In the genomic region with DNA sequence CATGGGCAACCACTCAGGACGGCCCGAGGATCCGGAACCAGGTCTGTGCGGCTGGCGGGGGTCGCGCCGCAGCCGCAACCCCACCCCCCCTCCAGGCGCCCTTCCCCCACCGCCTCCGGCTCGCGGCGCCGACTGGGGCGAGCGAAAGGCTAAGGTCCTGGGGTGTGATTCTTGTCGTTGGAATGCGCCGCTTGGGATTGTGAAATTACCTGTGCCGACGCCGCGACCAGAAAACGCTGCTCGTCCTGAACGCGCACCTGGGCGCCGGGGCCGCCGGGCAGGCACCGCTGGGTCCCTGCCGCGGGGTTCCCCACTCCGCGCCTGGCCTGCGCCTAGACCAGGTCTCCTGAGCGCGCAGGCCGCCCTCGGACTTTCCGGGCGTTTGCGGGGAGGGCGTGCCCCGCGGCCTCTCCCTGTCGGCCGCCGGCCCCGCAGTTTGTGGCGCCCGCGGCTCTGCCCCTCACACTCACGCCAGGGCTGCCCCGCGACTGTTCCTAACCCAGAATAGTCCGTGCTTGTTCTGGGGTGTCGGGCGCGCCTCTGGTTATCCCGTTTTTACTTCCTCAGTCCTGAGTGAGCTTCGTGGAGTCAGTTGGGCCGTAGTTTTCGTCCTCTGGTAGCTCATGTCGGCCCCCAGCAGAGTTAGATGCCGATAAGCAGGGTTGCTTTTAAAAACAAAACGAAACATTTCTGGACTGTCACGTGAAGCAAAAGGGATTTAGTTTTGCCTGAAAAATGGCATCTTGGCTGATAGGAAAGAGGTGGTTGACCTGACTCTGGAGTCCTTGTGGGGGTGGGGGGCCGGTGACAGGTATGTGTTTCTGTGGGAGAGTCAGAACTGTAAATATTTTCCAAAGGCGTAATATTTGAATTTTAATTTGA, we compare ENCODE assay signal across 9 cellular contexts.
DNase-seq lines count a peak whose midpoint lies in the region; ATAC-seq, FAIRE-seq and TF ChIP-seq lines count a peak whose summit lies in the region.
"Had no signal": no experiment of that assay in that cellular context is flagged by ENCODE, and none has a peak within 500 bp of the region (broad histone marks: within the 10 kb centered on the region; RNA-seq: fewer than 3 reads in every experiment).

No MANE protein-coding gene starts in this region.

- peak overlapping the region; percentile 25 for H3K27ac Mint-ChIP-seq in activated T-helper 1 cell treated with anti-CD3 and anti-CD28 coated beads, Interleukin-12 subunit alpha, Interleukin-12 subunit beta, Interleukin-2, Interleukin-4 antibody, amounts not matched to agents 30 ng/mL and 10 ng/mL and 1 ng/mL, durations not matched to agents 14 hours and 24 hours and 36 hours

- H3K4me1 Mint-ChIP-seq in activated T-helper 1 cell treated with anti-CD3 and anti-CD28 coated beads, Interleukin-12 subunit alpha, Interleukin-12 subunit beta, Interleukin-2, Interleukin-4 antibody, amounts not matched to agents 30 ng/mL and 10 ng/mL and 1 ng/mL, durations not matched to agents 14 hours and 24 hours and 36 hours (ENCODE audit: low read depth), result no peaks in the 10 kb centered on the region

- H3K27me3 ChIP-seq in GM23248 (replicated peaks; ENCODE audit: insufficient read depth) (peaks cover 16% of the 10 kb centered on the region), pancreas (no peaks in the 10 kb centered on the region)

- H3K4me1 ChIP-seq in GM23248 (ENCODE audit: insufficient read depth) (no peaks in the 10 kb centered on the region), pancreas (peaks cover 0 to 7% (median 0%) of the 10 kb centered on the region in 3 donors)

- intact Hi-C loops in activated T-helper 1 cell treated with anti-CD3 and anti-CD28 coated beads, Interleukin-12 subunit alpha, Interleukin-12 subunit beta, Interleukin-2, Interleukin-4 antibody, amounts not matched to agents 30 ng/mL and 10 ng/mL and 1 ng/mL, durations not matched to agents 14 hours and 24 hours and 36 hours (cut with micrococcal nuclease), result loop anchor here (10.0 kb wide), 2 partner anchors 1298 to 1398 kb away; no protein-coding TSS in a partner anchor
- intact Hi-C loops in head of caudate nucleus (cut with DNase I) (no loop called here), pancreas (cut with DNase I) (no loop called here)

- no peak for FAIRE-seq in pancreas (lab: Jason Lieb, UNC)
- FAIRE-seq: A204.1 had no signal

- H3K9ac ChIP-seq in GM23248, result peak overlapping the region; percentile 57

- H4K20me1 ChIP-seq in GM23248 (ENCODE audit: insufficient read depth), result no peaks in the 10 kb centered on the region

- peak overlapping the region; percentile 81 for H3K4me3 Mint-ChIP-seq in activated T-helper 1 cell treated with anti-CD3 and anti-CD28 coated beads, Interleukin-12 subunit alpha, Interleukin-12 subunit beta, Interleukin-2, Interleukin-4 antibody, amounts not matched to agents 30 ng/mL and 10 ng/mL and 1 ng/mL, durations not matched to agents 14 hours and 24 hours and 36 hours

- H3K36me3 ChIP-seq in GM23248 (ENCODE audit: low read depth) (no peaks in the 10 kb centered on the region), pancreas (no peaks in the 10 kb centered on the region)

- H3K9me2 ChIP-seq in GM23248 (ENCODE audit: insufficient read depth), result no peaks in the 10 kb centered on the region

- peak overlapping the region; percentile 83 for H2AFZ ChIP-seq in GM23248

- 2 to 3% methylated on average over 52 to 62 of the region's 73 CpGs for WGBS in GM23248 (ENCODE audit: low coverage in 1 of 2, low lambda C conversion rate in 2 of 2, missing lambda C conversion rate in 2 of 2), 2 experiments
- WGBS in pancreas, 2 donors, result 1% methylated on average over 60 to 73 of the region's 73 CpGs

- peak; percentile 45 for DNase-seq in DMS 273 (lab: John Stamatoyannopoulos, UW; ENCODE audit: unreplicated experiment)
- DNase-seq in DMS 273 treated with DMSO at 0.1 percent for 48 hours (lab: John Stamatoyannopoulos, UW), result no peak
- DNase-seq in GM23248, result peak; percentile 47
- peak; percentile 19 for DNase-seq in LHCN-M2 (ENCODE audit: low read depth)
- peak; percentile 8 for DNase-seq in activated T-helper 1 cell treated with anti-CD3 and anti-CD28 coated beads, Interleukin-12 subunit alpha, Interleukin-12 subunit beta, Interleukin-2, Interleukin-4 antibody, amounts not matched to agents 30 ng/mL and 10 ng/mL and 1 ng/mL, durations not matched to agents 14 hours and 24 hours and 36 hours (ENCODE audit: low spot score)
- DNase-seq in head of caudate nucleus, result peak in 32 of 42 donors; percentile 11 to 71 (median 36)
- DNase-seq in pancreas, result peak in 5 of 6 donors; percentile 38 to 80 (median 61)
- no peak for DNase-seq in hippocampal formation (lab: John Stamatoyannopoulos, UW)

- ATAC-seq in pancreas, result peak; percentile 57 to 67 (median 64)

- H3K4me3 ChIP-seq in GM23248 (peak overlapping the region; percentile 74), pancreas (peak overlapping the region; percentile 57 to 81 (median 70))

- H3K4me2 ChIP-seq in GM23248 (ENCODE audit: unreplicated experiment), result peak overlapping the region; percentile 74

- H3K27ac ChIP-seq in GM23248 (no peak overlapping the region), pancreas (peak overlapping the region; percentile 64 to 87 (median 80))

- no peak for TF ChIP-seq CTCF in pancreas (IDR thresholded peaks at IDR 0.05)

- no peaks in the 10 kb centered on the region for H3F3A ChIP-seq in GM23248 (ENCODE audit: insufficient read depth)

- peaks cover 15% of the 10 kb centered on the region for H3K27me3 Mint-ChIP-seq in activated T-helper 1 cell treated with anti-CD3 and anti-CD28 coated beads, Interleukin-12 subunit alpha, Interleukin-12 subunit beta, Interleukin-2, Interleukin-4 antibody, amounts not matched to agents 30 ng/mL and 10 ng/mL and 1 ng/mL, durations not matched to agents 14 hours and 24 hours and 36 hours (ENCODE audit: insufficient read depth)

- peaks cover 1% of the 10 kb centered on the region for H3K36me3 Mint-ChIP-seq in activated T-helper 1 cell treated with anti-CD3 and anti-CD28 coated beads, Interleukin-12 subunit alpha, Interleukin-12 subunit beta, Interleukin-2, Interleukin-4 antibody, amounts not matched to agents 30 ng/mL and 10 ng/mL and 1 ng/mL, durations not matched to agents 14 hours and 24 hours and 36 hours (ENCODE audit: low read depth)

- H3K79me2 ChIP-seq in GM23248 (ENCODE audit: insufficient read depth), result no peaks in the 10 kb centered on the region

- in situ Hi-C loops in GM23248 (cut with MboI), result no loop called here

- H3K9me3 ChIP-seq in GM23248 (ENCODE audit: low read depth) (no peaks in the 10 kb centered on the region), pancreas (no peaks in the 10 kb centered on the region)

- no peaks in the 10 kb centered on the region for H3K9me3 Mint-ChIP-seq in activated T-helper 1 cell treated with anti-CD3 and anti-CD28 coated beads, Interleukin-12 subunit alpha, Interleukin-12 subunit beta, Interleukin-2, Interleukin-4 antibody, amounts not matched to agents 30 ng/mL and 10 ng/mL and 1 ng/mL, durations not matched to agents 14 hours and 24 hours and 36 hours

Comparison
In these comparisons a context has a peak if more than half of its experiments do, and no peak if none do; other contexts are left out.
1. DNase-seq: peak in DMS 273 (single experiment), GM23248 (single experiment), LHCN-M2 (single experiment), activated T-helper 1 cell treated with anti-CD3 and anti-CD28 coated beads, Interleukin-12 subunit alpha, Interleukin-12 subunit beta, Interleukin-2, Interleukin-4 antibody, amounts not matched to agents 30 ng/mL and 10 ng/mL and 1 ng/mL, durations not matched to agents 14 hours and 24 hours and 36 hours (single experiment), head of caudate nucleus (32 of 42) and pancreas (5 of 6); none in DMS 273 treated with DMSO at 0.1 percent for 48 hours (single experiment) and hippocampal formation (0 of 2).